Comparison of ENCODE assay signal across 1 cellular context in genomic region chr2:173151671-173152398, GRCh38.
TF ChIP-seq lines count a peak whose summit lies in the region.

No MANE protein-coding gene starts in this region.

TF ChIP-seq in SK-N-SH, 30 proteins besides CTCF, POLR2A, EP300 and RAD21 (continued from another document):
- TF ChIP-seq, protein P1, sequence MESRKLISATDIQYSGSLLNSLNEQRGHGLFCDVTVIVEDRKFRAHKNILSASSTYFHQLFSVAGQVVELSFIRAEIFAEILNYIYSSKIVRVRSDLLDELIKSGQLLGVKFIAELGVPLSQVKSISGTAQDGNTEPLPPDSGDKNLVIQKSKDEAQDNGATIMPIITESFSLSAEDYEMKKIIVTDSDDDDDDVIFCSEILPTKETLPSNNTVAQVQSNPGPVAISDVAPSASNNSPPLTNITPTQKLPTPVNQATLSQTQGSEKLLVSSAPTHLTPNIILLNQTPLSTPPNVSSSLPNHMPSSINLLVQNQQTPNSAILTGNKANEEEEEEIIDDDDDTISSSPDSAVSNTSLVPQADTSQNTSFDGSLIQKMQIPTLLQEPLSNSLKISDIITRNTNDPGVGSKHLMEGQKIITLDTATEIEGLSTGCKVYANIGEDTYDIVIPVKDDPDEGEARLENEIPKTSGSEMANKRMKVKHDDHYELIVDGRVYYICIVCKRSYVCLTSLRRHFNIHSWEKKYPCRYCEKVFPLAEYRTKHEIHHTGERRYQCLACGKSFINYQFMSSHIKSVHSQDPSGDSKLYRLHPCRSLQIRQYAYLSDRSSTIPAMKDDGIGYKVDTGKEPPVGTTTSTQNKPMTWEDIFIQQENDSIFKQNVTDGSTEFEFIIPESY (IDR thresholded peaks at IDR 0.05; ENCODE audit: borderline replicate concordance, low read depth) = no peak
- TF ChIP-seq FOSL2 (IDR thresholded peaks at IDR 0.05; ENCODE audit: borderline replicate concordance, low read depth) (peak; percentile 91), RXRA (IDR thresholded peaks at IDR 0.05; ENCODE audit: borderline replicate concordance, low read depth) (no peak), FOXM1 (IDR thresholded peaks at IDR 0.05; ENCODE audit: low read depth) (peak; percentile 60; the same call in 1 of the 2 replicates), FOXJ3 (CRISPR knock-in tag; IDR thresholded peaks at IDR 0.05) (no peak), JUND (IDR thresholded peaks at IDR 0.05) (peak; percentile 81), SMC3 (IDR thresholded peaks at IDR 0.05; ENCODE audit: low read depth, low read length) (no peak), NFIC (IDR thresholded peaks at IDR 0.05; ENCODE audit: borderline replicate concordance) (0 out of 2 replicates have a peak, but pooled peaks have one; percentile 19), EZH2phosphoT487 (IDR thresholded peaks at IDR 0.05; ENCODE audit: borderline replicate concordance, low read depth) (no peak), SIN3A (IDR thresholded peaks at IDR 0.05; ENCODE audit: borderline replicate concordance, low read depth, low read length) (no peak), RCOR1 (IDR thresholded peaks at IDR 0.05; ENCODE audit: low read length) (no peak), POLR2AphosphoS5 (IDR thresholded peaks at IDR 0.05; ENCODE audit: low read depth, low read length) (no peak), MEF2A (IDR thresholded peaks at IDR 0.05; ENCODE audit: borderline replicate concordance, low read depth) (no peak), GATA2 (CRISPR knock-in tag; IDR thresholded peaks at IDR 0.05) (no peak), YY1 (IDR thresholded peaks at IDR 0.05; ENCODE audit: low read depth) (no peak), RFX5 (IDR thresholded peaks at IDR 0.05; ENCODE audit: low read length) (no peak), TAF1 (IDR thresholded peaks at IDR 0.05; ENCODE audit: borderline replicate concordance, low read depth, low read length) (no peak)
- TF ChIP-seq, protein P2, sequence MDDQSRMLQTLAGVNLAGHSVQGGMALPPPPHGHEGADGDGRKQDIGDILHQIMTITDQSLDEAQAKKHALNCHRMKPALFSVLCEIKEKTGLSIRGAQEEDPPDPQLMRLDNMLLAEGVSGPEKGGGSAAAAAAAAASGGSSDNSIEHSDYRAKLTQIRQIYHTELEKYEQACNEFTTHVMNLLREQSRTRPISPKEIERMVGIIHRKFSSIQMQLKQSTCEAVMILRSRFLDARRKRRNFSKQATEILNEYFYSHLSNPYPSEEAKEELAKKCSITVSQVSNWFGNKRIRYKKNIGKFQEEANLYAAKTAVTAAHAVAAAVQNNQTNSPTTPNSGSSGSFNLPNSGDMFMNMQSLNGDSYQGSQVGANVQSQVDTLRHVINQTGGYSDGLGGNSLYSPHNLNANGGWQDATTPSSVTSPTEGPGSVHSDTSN (IDR thresholded peaks at IDR 0.05) = peak; percentile 60
- TF ChIP-seq, protein P3, sequence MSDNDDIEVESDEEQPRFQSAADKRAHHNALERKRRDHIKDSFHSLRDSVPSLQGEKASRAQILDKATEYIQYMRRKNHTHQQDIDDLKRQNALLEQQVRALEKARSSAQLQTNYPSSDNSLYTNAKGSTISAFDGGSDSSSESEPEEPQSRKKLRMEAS (IDR thresholded peaks at IDR 0.05; ENCODE audit: low read depth) = 0 out of 2 replicates have a peak, but pooled peaks have one; percentile 15
